In the genomic region with DNA sequence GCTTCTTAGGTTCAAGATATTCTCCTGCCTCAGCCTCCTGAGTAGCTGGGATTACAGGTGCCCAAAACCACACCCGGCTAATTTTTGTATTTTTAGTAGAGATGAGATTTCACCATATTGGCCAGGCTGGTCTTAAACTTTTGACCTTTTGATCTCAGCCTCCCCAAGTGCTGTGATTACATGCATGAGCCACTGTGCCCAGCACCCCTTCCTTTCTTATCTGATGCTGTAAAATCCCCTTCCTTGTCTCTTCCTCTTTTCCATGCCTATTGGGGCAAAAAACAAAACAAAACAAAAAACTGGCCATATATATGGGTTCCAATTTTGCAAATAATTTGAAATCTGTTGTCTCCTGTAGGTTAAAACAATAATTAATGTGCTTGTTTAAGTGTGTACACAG, we compare ENCODE assay signal across 8 cellular contexts.
"Had no signal": no experiment of that assay in that cellular context is flagged by ENCODE, and none has a peak within 500 bp of the region (broad histone marks: within the 10 kb centered on the region; RNA-seq: fewer than 3 reads in every experiment).

No MANE protein-coding gene starts in this region.

- H3K9me3 Mint-ChIP-seq: H9, IgD-negative memory B cell had no signal

- H3K4me1 Mint-ChIP-seq: GM23338, H9, IgD-negative memory B cell had no signal

- H3K27ac Mint-ChIP-seq: GM23338, H9, IgD-negative memory B cell had no signal

- DNase-seq: H9, HCEC 1CT, KBM-7 had no signal

- H3K36me3 Mint-ChIP-seq: IgD-negative memory B cell had no signal

- ATAC-seq: GM23338, HepG2 had no signal

- FAIRE-seq: H1, H54, HepG2 had no signal

- H3K4me3 Mint-ChIP-seq: GM23338, H9, IgD-negative memory B cell had no signal

- H3K27me3 Mint-ChIP-seq: IgD-negative memory B cell had no signal
